Comparison of ENCODE assay signal across 20 cellular contexts in the genomic region with DNA sequence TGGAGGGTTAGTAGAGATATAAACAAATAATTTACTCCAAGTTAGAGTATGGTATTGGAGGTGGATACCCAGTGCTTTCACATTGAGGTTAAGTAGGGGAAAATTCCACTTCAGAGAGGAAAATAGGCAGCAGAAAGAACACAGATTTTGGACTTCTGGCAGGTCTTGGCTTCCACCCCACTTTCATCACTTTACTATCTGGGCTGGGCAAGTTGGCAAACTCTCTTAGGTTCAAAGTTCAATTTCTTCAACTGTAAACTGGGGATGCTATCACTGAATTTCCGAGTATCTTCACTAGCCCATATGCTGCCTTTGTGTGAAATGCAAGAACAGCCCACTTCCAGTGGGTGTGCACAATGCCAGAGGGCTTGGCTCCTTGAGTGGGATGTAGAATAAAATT.
DNase-seq lines count a peak whose midpoint lies in the region; ATAC-seq and TF ChIP-seq lines count a peak whose summit lies in the region.
"Had no signal": no experiment of that assay in that cellular context is flagged by ENCODE, and none has a peak within 500 bp of the region (broad histone marks: within the 10 kb centered on the region; RNA-seq: fewer than 3 reads in every experiment).

No MANE protein-coding gene starts in this region.

- peak; percentile 63 for ATAC-seq in Right ventricle myocardium superior (ENCODE audit: poor library complexity)
- ATAC-seq in left colon, result peak; percentile 91
- peak; percentile 41 for ATAC-seq in sciatic nerve
- ATAC-seq in natural killer cell treated with Interleukin-12 subunit alpha and Interleukin-12 subunit beta and Interleukin-15 and Interleukin-18, amount 100 ng/mL, for 72 hours, result no peak

- peaks cover 17% of the 10 kb centered on the region for H3K36me3 ChIP-seq in right atrium auricular region

- no peaks in the 10 kb centered on the region for H3K4me1 ChIP-seq in right atrium auricular region

- no peaks in the 10 kb centered on the region for H3K27me3 ChIP-seq in right atrium auricular region

- no peak overlapping the region for H3K4me3 Mint-ChIP-seq in natural killer cell treated with Interleukin-12 subunit alpha and Interleukin-12 subunit beta and Interleukin-15 and Interleukin-18, amount 100 ng/mL, for 72 hours

- no peak overlapping the region for H3K27ac Mint-ChIP-seq in natural killer cell treated with Interleukin-12 subunit alpha and Interleukin-12 subunit beta and Interleukin-15 and Interleukin-18, amount 100 ng/mL, for 72 hours

- H3K4me3 ChIP-seq in right atrium auricular region, result no peak overlapping the region

- H3K27me3 Mint-ChIP-seq in natural killer cell treated with Interleukin-12 subunit alpha and Interleukin-12 subunit beta and Interleukin-15 and Interleukin-18, amount 100 ng/mL, for 72 hours, result no peaks in the 10 kb centered on the region

- H3K9me3 ChIP-seq in right atrium auricular region, result no peaks in the 10 kb centered on the region

- no peak overlapping the region for H3K27ac ChIP-seq in right atrium auricular region
- H3K27ac ChIP-seq: C4-2B, HL-60 had no signal

- H3K9me3 Mint-ChIP-seq in natural killer cell treated with Interleukin-12 subunit alpha and Interleukin-12 subunit beta and Interleukin-15 and Interleukin-18, amount 100 ng/mL, for 72 hours, result no peaks in the 10 kb centered on the region

- no peaks in the 10 kb centered on the region for H3K4me1 Mint-ChIP-seq in natural killer cell treated with Interleukin-12 subunit alpha and Interleukin-12 subunit beta and Interleukin-15 and Interleukin-18, amount 100 ng/mL, for 72 hours (ENCODE audit: low read depth in 2 of 2)

- H3K36me3 Mint-ChIP-seq in natural killer cell treated with Interleukin-12 subunit alpha and Interleukin-12 subunit beta and Interleukin-15 and Interleukin-18, amount 100 ng/mL, for 72 hours, result no peaks in the 10 kb centered on the region

- no peak for DNase-seq in Right ventricle myocardium superior
- no peak for DNase-seq in right atrium auricular region (ENCODE audit: low spot score)
- DNase-seq in NCI-H446 treated with DMSO at 0.1 percent for 48 hours (lab: John Stamatoyannopoulos, UW), result peak; percentile 66
- peak in 1 of 2 donors; percentile 33 for DNase-seq in left colon
- no peak for DNase-seq in sciatic nerve (ENCODE audit: low spot score)
- DNase-seq in hippocampal formation (lab: John Stamatoyannopoulos, UW), result no peak
- DNase-seq in SIG-M5 treated with dmso at 0.1 percent for 504 hours (lab: John Stamatoyannopoulos, UW; ENCODE audit: unreplicated experiment), result no peak
- DNase-seq in natural killer cell treated with Interleukin-12 subunit alpha and Interleukin-12 subunit beta and Interleukin-15 and Interleukin-18, amount 100 ng/mL, for 72 hours (ENCODE audit: low spot score), result no peak
- DNase-seq: GOT3, HCEC 1CT, KBM-7, NCI-H1105 treated with DMSO at 0.1 percent for 48 hours, NCI-H2029 treated with DMSO at 0.1 percent for 48 hours, NCI-H2171, NCI-H345, NCI-H526, OCI-M1, SHP77 had no signal

- no peak for TF ChIP-seq CTCF in right atrium auricular region (IDR thresholded peaks at IDR 0.05)

- intact Hi-C loops in Right ventricle myocardium superior (cut with DNase I) (no loop called here), left colon (cut with DNase I, micrococcal nuclease) (no loop called here), sciatic nerve (cut with DNase I) (no loop called here)

Comparison
In these comparisons a context has a peak if more than half of its experiments do, and no peak if none do; other contexts are left out.
1. ATAC-seq: peak in Right ventricle myocardium superior (single experiment), left colon (single experiment) and sciatic nerve (single experiment); none in natural killer cell treated with Interleukin-12 subunit alpha and Interleukin-12 subunit beta and Interleukin-15 and Interleukin-18, amount 100 ng/mL, for 72 hours (0 of 2).